In genomic region chr11:6571434-6572008, GRCh38 we compare ENCODE assay signal across 17 cellular contexts.
"Had no signal": no experiment of that assay in that cellular context is flagged by ENCODE, and none has a peak within 500 bp of the region (broad histone marks: within the 10 kb centered on the region; RNA-seq: fewer than 3 reads in every experiment).

No MANE protein-coding gene starts in this region.

- H3K27me3 ChIP-seq: upper lobe of left lung had no signal

- DNase-seq: activated CD4-positive, alpha-beta T cell treated with anti-CD3 and anti-CD28 coated beads for 1 hour; activated CD4-positive, alpha-beta T cell treated with anti-CD3 and anti-CD28 coated beads, Interleukin-2, amount 50 U/mL, for 48 hours; activated effector memory CD4-positive, alpha-beta T cell treated with anti-CD3 and anti-CD28 coated beads, Interleukin-2, amount 50 U/mL, for 16 hours; activated T-cell treated with anti-CD3 and anti-CD28 coated beads, Interleukin-2, amount 50 U/mL, for 4 hours; cortex of kidney; effector CD4-positive, alpha-beta T cell; small intestine; stimulated activated CD4-positive, alpha-beta T cell treated with anti-CD3 and anti-CD28 coated beads, Interleukin-4, amount 100 ng/mL, for 4 hours; stimulated activated CD8-positive, alpha-beta memory T cell treated with anti-CD3 and anti-CD28 coated beads, Interleukin-4, amount 100 ng/mL, for 48 hours; T-cell; T1000 had no signal

- ATAC-seq: activated naive CD4-positive, alpha-beta T cell treated with anti-CD3 and anti-CD28 coated beads, Interleukin-2, amount 50 U/mL, for 72 hours; activated T-cell treated with anti-CD3 and anti-CD28 coated beads, Interleukin-2, amount 50 U/mL, for 4 hours; left lobe of liver; natural killer cell treated with Interleukin-12 subunit alpha and Interleukin-12 subunit beta and Interleukin-15 and Interleukin-18, amount 100 ng/mL, for 72 hours; T-cell had no signal

- H3K27me3 Mint-ChIP-seq: natural killer cell treated with Interleukin-12 subunit alpha and Interleukin-12 subunit beta and Interleukin-15 and Interleukin-18, amount 100 ng/mL, for 72 hours; stimulated activated naive CD8-positive, alpha-beta T cell treated with anti-CD3 and anti-CD28 coated beads, Interleukin-15, Interleukin-2, amounts not matched to agents 100 ng/mL and 50 ng/mL, for 24 hours; T-cell had no signal

- H3K4me3 Mint-ChIP-seq: activated T-cell treated with anti-CD3 and anti-CD28 coated beads, Interleukin-2, amount 50 U/mL, for 4 hours; natural killer cell treated with Interleukin-12 subunit alpha and Interleukin-12 subunit beta and Interleukin-15 and Interleukin-18, amount 100 ng/mL, for 72 hours; stimulated activated naive CD8-positive, alpha-beta T cell treated with anti-CD3 and anti-CD28 coated beads, Interleukin-15, Interleukin-2, amounts not matched to agents 100 ng/mL and 50 ng/mL, for 24 hours; T-cell had no signal

- H3K27ac ChIP-seq: prostate gland, upper lobe of left lung had no signal

- H3K9me3 ChIP-seq: prostate gland, upper lobe of left lung had no signal

- H3K36me3 ChIP-seq: prostate gland, upper lobe of left lung had no signal

- H3K4me1 ChIP-seq: prostate gland had no signal

- H3K9me3 Mint-ChIP-seq: activated naive CD4-positive, alpha-beta T cell treated with anti-CD3 and anti-CD28 coated beads, Interleukin-2, amount 50 U/mL, for 72 hours; activated T-cell treated with anti-CD3 and anti-CD28 coated beads, Interleukin-2, amount 50 U/mL, for 4 hours; natural killer cell treated with Interleukin-12 subunit alpha and Interleukin-12 subunit beta and Interleukin-15 and Interleukin-18, amount 100 ng/mL, for 72 hours; stimulated activated naive CD8-positive, alpha-beta T cell treated with anti-CD3 and anti-CD28 coated beads, Interleukin-15, Interleukin-2, amounts not matched to agents 100 ng/mL and 50 ng/mL, for 24 hours; T-cell had no signal

- H3K27ac Mint-ChIP-seq: activated naive CD4-positive, alpha-beta T cell treated with anti-CD3 and anti-CD28 coated beads, Interleukin-2, amount 50 U/mL, for 72 hours; natural killer cell treated with Interleukin-12 subunit alpha and Interleukin-12 subunit beta and Interleukin-15 and Interleukin-18, amount 100 ng/mL, for 72 hours; stimulated activated naive CD8-positive, alpha-beta T cell treated with anti-CD3 and anti-CD28 coated beads, Interleukin-15, Interleukin-2, amounts not matched to agents 100 ng/mL and 50 ng/mL, for 24 hours; T-cell had no signal

- H3K4me3 ChIP-seq: prostate gland had no signal
